1 cellular context compared by ENCODE assay signal in the genomic region with DNA sequence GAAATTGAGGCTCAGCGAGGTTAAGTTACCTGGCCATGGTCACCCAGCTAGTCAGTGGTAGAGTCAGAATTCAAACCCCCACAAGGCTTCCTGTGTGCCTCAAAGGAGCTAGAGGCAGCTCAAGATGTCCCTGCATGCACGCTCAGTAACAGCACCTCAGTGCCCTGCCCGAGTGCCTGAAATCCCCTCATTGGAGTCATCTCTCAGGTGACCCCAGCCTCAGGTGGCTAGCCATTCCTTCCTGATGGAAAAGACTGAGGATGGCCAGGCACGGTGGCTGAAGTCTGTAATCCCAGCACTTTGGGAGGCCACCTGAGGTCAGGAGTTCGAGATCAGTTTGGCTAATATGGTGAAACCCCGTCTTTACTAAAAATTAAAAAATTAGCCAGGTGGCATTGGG.
TF ChIP-seq lines count a peak whose summit lies in the region.

No MANE protein-coding gene starts in this region.

TF ChIP-seq in K562, 482 proteins besides CTCF, POLR2A, EP300 and RAD21 (continued from another document):
- TF ChIP-seq RHOXF2B (CRISPR knock-in tag; conservative IDR thresholded peaks at IDR 0.05) = no peak
- TF ChIP-seq, protein P1, sequence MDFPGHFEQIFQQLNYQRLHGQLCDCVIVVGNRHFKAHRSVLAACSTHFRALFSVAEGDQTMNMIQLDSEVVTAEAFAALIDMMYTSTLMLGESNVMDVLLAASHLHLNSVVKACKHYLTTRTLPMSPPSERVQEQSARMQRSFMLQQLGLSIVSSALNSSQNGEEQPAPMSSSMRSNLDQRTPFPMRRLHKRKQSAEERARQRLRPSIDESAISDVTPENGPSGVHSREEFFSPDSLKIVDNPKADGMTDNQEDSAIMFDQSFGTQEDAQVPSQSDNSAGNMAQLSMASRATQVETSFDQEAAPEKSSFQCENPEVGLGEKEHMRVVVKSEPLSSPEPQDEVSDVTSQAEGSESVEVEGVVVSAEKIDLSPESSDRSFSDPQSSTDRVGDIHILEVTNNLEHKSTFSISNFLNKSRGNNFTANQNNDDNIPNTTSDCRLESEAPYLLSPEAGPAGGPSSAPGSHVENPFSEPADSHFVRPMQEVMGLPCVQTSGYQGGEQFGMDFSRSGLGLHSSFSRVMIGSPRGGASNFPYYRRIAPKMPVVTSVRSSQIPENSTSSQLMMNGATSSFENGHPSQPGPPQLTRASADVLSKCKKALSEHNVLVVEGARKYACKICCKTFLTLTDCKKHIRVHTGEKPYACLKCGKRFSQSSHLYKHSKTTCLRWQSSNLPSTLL (IDR thresholded peaks at IDR 0.05) = no peak
- no peak for TF ChIP-seq HIVEP1 (CRISPR knock-in tag; IDR thresholded peaks at IDR 0.05)
- TF ChIP-seq NONO (IDR thresholded peaks at IDR 0.05; ENCODE audit: low read depth in 2 of 2, low read length in 1 of 2) = no peak
- no peak for TF ChIP-seq KLF10 (CRISPR knock-in tag; IDR thresholded peaks at IDR 0.05)
- TF ChIP-seq ZNF79 (CRISPR knock-in tag; IDR thresholded peaks at IDR 0.05; ENCODE audit: low read depth) = no peak
- no peak for TF ChIP-seq CHD4 (IDR thresholded peaks at IDR 0.05; ENCODE audit: insufficient read depth, insufficient replicate concordance, low read depth, low read length, poor library complexity, severe bottlenecking)
